Comparison of ENCODE assay signal across 8 cellular contexts in the genomic region with DNA sequence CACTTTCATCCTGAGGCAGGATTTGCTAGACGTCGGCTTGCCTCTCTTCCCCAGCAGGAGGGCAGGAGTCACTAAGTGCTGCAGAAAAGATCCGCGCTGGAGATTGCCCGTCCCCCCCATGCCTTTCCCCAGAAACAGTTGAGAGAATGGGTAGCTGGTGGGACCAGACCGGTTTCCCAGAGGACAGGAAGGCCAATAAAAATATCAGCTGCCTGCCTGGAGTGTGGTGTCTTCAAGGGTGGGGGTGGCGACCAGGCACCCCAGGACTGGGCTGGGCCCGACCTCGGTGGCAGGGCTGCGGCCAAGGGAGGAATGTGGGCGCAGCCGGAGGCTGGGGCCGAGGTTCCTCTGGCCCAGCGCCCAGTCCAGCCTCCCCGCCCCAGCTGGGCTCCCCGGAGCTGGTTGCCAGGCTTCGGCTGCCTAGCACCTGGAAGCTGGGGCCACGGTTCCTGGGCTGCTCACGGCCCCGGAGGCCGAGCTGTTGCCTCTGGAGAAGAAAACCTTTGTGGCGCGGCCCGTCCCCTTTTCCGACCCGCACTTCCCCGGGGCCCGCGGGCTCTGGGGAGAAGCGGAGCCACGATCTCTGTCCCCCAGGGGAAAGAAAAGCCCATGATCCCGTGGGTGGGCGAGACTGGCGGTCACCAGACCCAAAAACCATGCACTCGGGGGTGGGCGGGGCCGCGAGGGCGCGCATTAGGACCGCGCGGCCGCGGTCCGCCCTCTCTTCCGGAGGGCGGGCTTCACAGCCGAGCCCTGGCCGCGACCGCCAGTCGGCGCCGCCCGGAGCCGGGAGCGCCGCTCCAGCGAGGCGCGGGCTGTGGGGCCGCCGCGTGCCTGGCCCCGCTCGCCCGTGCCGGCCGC. TPM values are rescaled to one million over a fixed set of nuclear protein-coding genes. Genes with fewer than 3 reads are reported as not detected.
DNase-seq lines count a peak whose midpoint lies in the region; TF ChIP-seq lines count a peak whose summit lies in the region.

A gene with protein sequence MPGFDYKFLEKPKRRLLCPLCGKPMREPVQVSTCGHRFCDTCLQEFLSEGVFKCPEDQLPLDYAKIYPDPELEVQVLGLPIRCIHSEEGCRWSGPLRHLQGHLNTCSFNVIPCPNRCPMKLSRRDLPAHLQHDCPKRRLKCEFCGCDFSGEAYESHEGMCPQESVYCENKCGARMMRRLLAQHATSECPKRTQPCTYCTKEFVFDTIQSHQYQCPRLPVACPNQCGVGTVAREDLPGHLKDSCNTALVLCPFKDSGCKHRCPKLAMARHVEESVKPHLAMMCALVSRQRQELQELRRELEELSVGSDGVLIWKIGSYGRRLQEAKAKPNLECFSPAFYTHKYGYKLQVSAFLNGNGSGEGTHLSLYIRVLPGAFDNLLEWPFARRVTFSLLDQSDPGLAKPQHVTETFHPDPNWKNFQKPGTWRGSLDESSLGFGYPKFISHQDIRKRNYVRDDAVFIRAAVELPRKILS (plus strand): TSS at position 769 of the 861 bp plus-strand sequence. CDS start 102 bp downstream, outside the sequence.

- H3K9me3 ChIP-seq in SJCRH30 (replicated peaks) (no peaks in the 10 kb centered on the region), neural progenitor cell (ENCODE audit: low read depth) (no peaks in the 10 kb centered on the region), testis (no peaks in the 10 kb centered on the region)

- H3K36me3 Mint-ChIP-seq in neural progenitor cell, result peaks cover 3% of the 10 kb centered on the region

- peaks cover 30% of the 10 kb centered on the region for H3K4me1 ChIP-seq in SJCRH30
- peaks cover 16% of the 10 kb centered on the region for H3K4me1 ChIP-seq in neural progenitor cell
- peaks cover 28% of the 10 kb centered on the region for H3K4me1 ChIP-seq in testis

- H3K27ac Mint-ChIP-seq in neural progenitor cell, result peak within 1 kb of the TSS; percentile 96

- H3K27me3 Mint-ChIP-seq in neural progenitor cell (ENCODE audit: insufficient read depth, low read depth), result peaks cover 4% of the 10 kb centered on the region

- H3K36me3 ChIP-seq in SJCRH30 (peaks cover 31% of the 10 kb centered on the region), neural progenitor cell (no peaks in the 10 kb centered on the region), testis (ENCODE audit: low read depth, missing control alignments) (no peaks in the 10 kb centered on the region)

- 0 to 1% methylated on average over 2 to 60 of the region's 70 CpGs for WGBS in testis, 2 donors

- peaks cover 54% of the 10 kb centered on the region for H3F3A ChIP-seq in neural progenitor cell (ENCODE audit: low read depth)

- intact Hi-C loops in testis (cut with DNase I; ENCODE audit: low total_unique reads), result no loop called here

- DNase-seq in EL (peak; percentile 92), GOT3 (lab: John Stamatoyannopoulos, UW) (peak; percentile 75), LoVo (ENCODE audit: low spot score) (peak; percentile 89), SJCRH30 (peak; percentile 90 to 97), foreskin melanocyte (peak; percentile 81), neural progenitor cell (ENCODE audit: low spot score) (peak; percentile 96), testis (peak; percentile 84)
- peak; percentile 80 for DNase-seq in activated naive CD4-positive, alpha-beta T cell treated with Interleukin-2 at 50 U/mL for 16 hours

- peak within 1 kb of the TSS; percentile 99 for H3K9ac ChIP-seq in neural progenitor cell

- H3K27me3 ChIP-seq in SJCRH30 (no peaks in the 10 kb centered on the region), neural progenitor cell (no peaks in the 10 kb centered on the region), testis (no peaks in the 10 kb centered on the region)

- peak within 1 kb of the TSS; percentile 88 for H3K4me2 ChIP-seq in neural progenitor cell

- H2AFZ ChIP-seq in neural progenitor cell (replicated peaks), result no peak within 1 kb of the TSS

- H3K79me2 ChIP-seq in neural progenitor cell (ENCODE audit: low read depth), result peaks cover 40% of the 10 kb centered on the region

- H3K4me3 Mint-ChIP-seq in neural progenitor cell, result peak within 1 kb of the TSS; percentile 91

- no peaks in the 10 kb centered on the region for H3K9me3 Mint-ChIP-seq in neural progenitor cell

- TF ChIP-seq POLR2A in testis (IDR thresholded peaks at IDR 0.05), result peak; percentile 68

- H4K20me1 ChIP-seq in neural progenitor cell (ENCODE audit: low read depth), result peaks cover 42% of the 10 kb centered on the region

- peaks cover 17% of the 10 kb centered on the region for H3K4me1 Mint-ChIP-seq in neural progenitor cell

- H3K27ac ChIP-seq in SJCRH30 (peak within 1 kb of the TSS; percentile 73), neural progenitor cell (peak within 1 kb of the TSS; percentile 100), testis (peak within 1 kb of the TSS; percentile 89 to 97)

- no peak for TF ChIP-seq CTCF in neural progenitor cell (IDR thresholded peaks at IDR 0.05)
- TF ChIP-seq CTCF in testis (IDR thresholded peaks at IDR 0.05), result peak in 2 of 3 experiments; percentile 4 to 60

- H3K4me3 ChIP-seq in SJCRH30 (peak within 1 kb of the TSS; percentile 95), neural progenitor cell (peak within 1 kb of the TSS; percentile 78), testis (peak within 1 kb of the TSS; percentile 76 to 79)

RNA-seq across cellular contexts. Expression of the gene that starts here (rescaled TPM):
- total RNA-seq in SJCRH30 (2014; rRNA removed; shearing (Covaris generic)), result 118 and 123 TPM in 2 replicates
- total RNA-seq in neural progenitor cell (ENCODE audit: low replicate concordance) (32.2 and 94.1 TPM in 2 replicates), testis (10 to 100 TPM; 35.3 to 47.2 TPM)
- polyA plus RNA-seq in testis (ENCODE audit: insufficient read depth, low read depth, low replicate concordance), result 33.1 TPM

Comparison
In these comparisons a context has a peak if more than half of its experiments do, and no peak if none do; other contexts are left out.
1. Peak in every context shown above with its lines: DNase-seq, H3K4me3 ChIP-seq and H3K27ac ChIP-seq.